24 cellular contexts compared by ENCODE assay signal in the genomic region with DNA sequence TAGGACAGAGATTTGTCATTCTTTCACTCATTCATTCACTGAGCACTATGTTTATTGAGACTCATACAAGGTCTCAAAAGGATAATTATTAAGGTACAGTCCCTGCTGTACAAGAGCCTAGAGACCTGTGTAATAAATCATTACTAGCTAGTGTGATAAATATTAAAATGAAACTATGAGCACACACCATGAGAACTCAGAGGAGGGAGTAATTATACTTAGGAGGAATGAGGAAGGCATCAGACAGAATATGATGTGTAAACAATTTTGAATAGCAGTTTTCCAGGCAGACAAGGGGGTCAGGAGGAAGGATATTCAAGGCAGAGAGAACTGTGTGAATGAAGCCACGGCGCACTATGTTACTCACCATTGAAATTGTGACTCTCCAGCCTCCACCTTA.
DNase-seq lines count a peak whose midpoint lies in the region; ATAC-seq, FAIRE-seq and TF ChIP-seq lines count a peak whose summit lies in the region.
"Had no signal": no experiment of that assay in that cellular context is flagged by ENCODE, and none has a peak within 500 bp of the region (broad histone marks: within the 10 kb centered on the region; RNA-seq: fewer than 3 reads in every experiment).

No MANE protein-coding gene starts in this region.

- no peak for FAIRE-seq in pancreas (lab: Jason Lieb, UNC)
- FAIRE-seq: A204.1, GM12878, GM12892, GM18507 had no signal

- no peaks in the 10 kb centered on the region for H3K27me3 ChIP-seq in body of pancreas
- no peaks in the 10 kb centered on the region for H3K27me3 ChIP-seq in pancreas
- H3K27me3 ChIP-seq: BE2C, BLaER1 had no signal

- no peaks in the 10 kb centered on the region for H3K36me3 ChIP-seq in body of pancreas (replicated peaks in 1 of 2; ENCODE audit: insufficient read depth in 1 of 2, low read depth in 2 of 2)
- no peaks in the 10 kb centered on the region for H3K36me3 ChIP-seq in pancreas
- H3K36me3 ChIP-seq: BE2C, BLaER1 had no signal

- 29 to 36% methylated on average over 2 of the region's 2 CpGs for WGBS in body of pancreas, 2 donors
- WGBS in pancreas, 2 donors = 38 to 40% methylated on average over 2 of the region's 2 CpGs

- H3K4me1 ChIP-seq in body of pancreas = peaks cover 4% of the 10 kb centered on the region
- H3K4me1 ChIP-seq in pancreas = no peaks in the 10 kb centered on the region
- H3K4me1 ChIP-seq: BE2C had no signal

- peak overlapping the region in 3 of 4 donors; percentile 52 to 62 (median 57) for H3K27ac ChIP-seq in body of pancreas
- H3K27ac ChIP-seq in pancreas = peak overlapping the region in 2 of 4 donors; percentile 29 to 52
- H3K27ac ChIP-seq: BLaER1 had no signal

- H3K9me3 ChIP-seq in body of pancreas (no peaks in the 10 kb centered on the region), pancreas (no peaks in the 10 kb centered on the region)
- H3K9me3 ChIP-seq: BE2C, BLaER1 had no signal

- H3K4me3 ChIP-seq in body of pancreas = no peak overlapping the region
- no peak overlapping the region for H3K4me3 ChIP-seq in pancreas
- H3K4me3 ChIP-seq: BLaER1, GM12878 had no signal

- TF ChIP-seq POLR2A in body of pancreas (IDR thresholded peaks at IDR 0.05) = no peak

- DNase-seq in NCI-H69 (lab: John Stamatoyannopoulos, UW) (peak; percentile 38), body of pancreas (no peak), pancreas (no peak), putamen (ENCODE audit: low spot score) (no peak)
- DNase-seq: 8988T; ACHN; BE2C; C1 segment of cervical spinal cord; CD4-positive, alpha-beta memory T cell; CD4-positive, CD25-positive, alpha-beta regulatory T cell; CD8-positive, alpha-beta memory T cell; COR-L47; DMS 273 treated with DMSO at 0.1 percent for 48 hours; DMS53; DMS79; DND-41; EL; GDM1 had no signal

- peak; percentile 79 for ATAC-seq in body of pancreas
- peak; percentile 63 to 79 (median 66) for ATAC-seq in pancreas
- no peak for ATAC-seq in HG03354 (IDR thresholded peaks at IDR 0.05; ENCODE audit: poor library complexity, severe bottlenecking, unreplicated experiment)
- ATAC-seq: GM12878 had no signal

- intact Hi-C loops in body of pancreas (cut with DNase I) (no loop called here), pancreas (cut with DNase I) (no loop called here)

- TF ChIP-seq CTCF in body of pancreas (IDR thresholded peaks at IDR 0.05) (no peak), pancreas (IDR thresholded peaks at IDR 0.05) (no peak)
